ENCODE assay signal across 22 cellular contexts in genomic region chr7:120138497-120138896, GRCh38.
DNase-seq lines count a peak whose midpoint lies in the region; ATAC-seq and TF ChIP-seq lines count a peak whose summit lies in the region.
"Had no signal": no experiment of that assay in that cellular context is flagged by ENCODE, and none has a peak within 500 bp of the region (broad histone marks: within the 10 kb centered on the region; RNA-seq: fewer than 3 reads in every experiment).

No MANE protein-coding gene starts in this region.

- CTCF ChIA-PET in PC-3 (lab: Charles Lee): no interaction called here

- H3F3A ChIP-seq in PC-3 (ENCODE audit: low read length, unreplicated experiment): no peaks in the 10 kb centered on the region

- H3K36me3 ChIP-seq in PC-3 (ENCODE audit: low read depth, low read length): no peaks in the 10 kb centered on the region
- H3K36me3 ChIP-seq in body of pancreas (replicated peaks in 1 of 2; ENCODE audit: insufficient read depth in 1 of 2, low read depth in 2 of 2): no peaks in the 10 kb centered on the region
- no peaks in the 10 kb centered on the region for H3K36me3 ChIP-seq in thyroid gland
- H3K36me3 ChIP-seq: BE2C, BLaER1 had no signal

- H3K4me2 ChIP-seq in PC-3 (ENCODE audit: low read length): no peak overlapping the region
- H3K4me2 ChIP-seq: BLaER1 had no signal

- H3K4me1 ChIP-seq in PC-3 (ENCODE audit: insufficient read depth, low read length): no peaks in the 10 kb centered on the region
- no peaks in the 10 kb centered on the region for H3K4me1 ChIP-seq in body of pancreas
- no peaks in the 10 kb centered on the region for H3K4me1 ChIP-seq in thyroid gland
- H3K4me1 ChIP-seq: BE2C, BLaER1 had no signal

- H4K20me1 ChIP-seq in PC-3 (ENCODE audit: low read length): no peaks in the 10 kb centered on the region
- H4K20me1 ChIP-seq: BLaER1 had no signal

- TF ChIP-seq CTCF in PC-3 (conservative IDR thresholded peaks at IDR 0.05; ENCODE audit: low read depth, low read length) (no peak), body of pancreas (IDR thresholded peaks at IDR 0.05) (no peak), thyroid gland (IDR thresholded peaks at IDR 0.05) (no peak)

- H3K27me3 ChIP-seq in PC-3 (ENCODE audit: low read length) (no peaks in the 10 kb centered on the region), body of pancreas (no peaks in the 10 kb centered on the region), thyroid gland (no peaks in the 10 kb centered on the region)
- H3K27me3 ChIP-seq: BE2C, BLaER1 had no signal

- H3K27ac ChIP-seq in PC-3 (ENCODE audit: low read length) (no peak overlapping the region), body of pancreas (no peak overlapping the region), thyroid gland (no peak overlapping the region)
- H3K27ac ChIP-seq: BLaER1 had no signal

- no peak overlapping the region for H3K4me3 Mint-ChIP-seq in T-helper 2 cell treated with Interferon-gamma antibody and Interleukin-4, amounts not matched to agents 5 μg/mL and 100 μg/mL, for 36 hours
- H3K4me3 Mint-ChIP-seq: CD14-positive monocyte; CD4-positive, alpha-beta memory T cell; CD4-positive, CD25-positive, alpha-beta regulatory T cell; CD8-positive, alpha-beta memory T cell had no signal

- peaks cover 19% of the 10 kb centered on the region for H3K9me3 Mint-ChIP-seq in T-helper 2 cell treated with Interferon-gamma antibody and Interleukin-4, amounts not matched to agents 5 μg/mL and 100 μg/mL, for 36 hours

- TF ChIP-seq POLR2A in body of pancreas (IDR thresholded peaks at IDR 0.05) (no peak), thyroid gland (IDR thresholded peaks at IDR 0.05) (no peak)

- no peaks in the 10 kb centered on the region for H3K36me3 Mint-ChIP-seq in T-helper 2 cell treated with Interferon-gamma antibody and Interleukin-4, amounts not matched to agents 5 μg/mL and 100 μg/mL, for 36 hours (ENCODE audit: low read depth)
- H3K36me3 Mint-ChIP-seq: CD14-positive monocyte; CD4-positive, alpha-beta memory T cell; CD4-positive, CD25-positive, alpha-beta regulatory T cell; CD8-positive, alpha-beta memory T cell had no signal

- H3K4me3 ChIP-seq in PC-3 (ENCODE audit: low read length): no peak overlapping the region
- H3K4me3 ChIP-seq in body of pancreas: no peak overlapping the region
- no peak overlapping the region for H3K4me3 ChIP-seq in thyroid gland (replicated peaks in 1 of 3)
- H3K4me3 ChIP-seq: BLaER1 had no signal

- ATAC-seq in PC-3: peak; percentile 27; the same call in 1 of the 2 replicates
- ATAC-seq in body of pancreas: peak; percentile 50

- H3K27me3 Mint-ChIP-seq in T-helper 2 cell treated with Interferon-gamma antibody and Interleukin-4, amounts not matched to agents 5 μg/mL and 100 μg/mL, for 36 hours (ENCODE audit: low read depth): no peaks in the 10 kb centered on the region
- H3K27me3 Mint-ChIP-seq: CD4-positive, alpha-beta memory T cell; CD4-positive, CD25-positive, alpha-beta regulatory T cell had no signal

- intact Hi-C loops in PC-3 (cut with micrococcal nuclease): no loop called here
- intact Hi-C loops in body of pancreas (cut with DNase I): no loop called here
- intact Hi-C loops in thyroid gland (cut with DNase I): no loop called here

- H3K9me2 ChIP-seq in PC-3 (replicated peaks; ENCODE audit: low read length): no peaks in the 10 kb centered on the region

- POLR2A ChIA-PET in PC-3 (lab: Charles Lee; ENCODE audit: unreplicated experiment): no interaction called here

- H3K9me3 ChIP-seq in PC-3 (ENCODE audit: low read length): no peaks in the 10 kb centered on the region
- no peaks in the 10 kb centered on the region for H3K9me3 ChIP-seq in body of pancreas
- H3K9me3 ChIP-seq in thyroid gland: no peaks in the 10 kb centered on the region
- H3K9me3 ChIP-seq: BE2C, BLaER1 had no signal

- WGBS in body of pancreas, 2 donors: 24 to 35% methylated on average over 1 of the region's 1 CpG
- 90 to 93% methylated on average over 1 of the region's 1 CpG for WGBS in thyroid gland, 2 donors

- BruUV-seq in PC-3 (replicated peaks; lab: Mats Ljungman, UMichigan): no TSS peak

- H2AFZ ChIP-seq in PC-3 (ENCODE audit: low read length): no peak overlapping the region

- no peaks in the 10 kb centered on the region for H3K4me1 Mint-ChIP-seq in T-helper 2 cell treated with Interferon-gamma antibody and Interleukin-4, amounts not matched to agents 5 μg/mL and 100 μg/mL, for 36 hours (ENCODE audit: low read depth)
- H3K4me1 Mint-ChIP-seq: CD14-positive monocyte; CD4-positive, alpha-beta memory T cell; CD4-positive, CD25-positive, alpha-beta regulatory T cell; CD8-positive, alpha-beta memory T cell had no signal

- no peaks in the 10 kb centered on the region for H3K79me2 ChIP-seq in PC-3 (ENCODE audit: low read length)

- no peak overlapping the region for H3K27ac Mint-ChIP-seq in T-helper 2 cell treated with Interferon-gamma antibody and Interleukin-4, amounts not matched to agents 5 μg/mL and 100 μg/mL, for 36 hours
- H3K27ac Mint-ChIP-seq: CD14-positive monocyte; CD4-positive, alpha-beta memory T cell; CD4-positive, CD25-positive, alpha-beta regulatory T cell; CD8-positive, alpha-beta memory T cell had no signal

- DNase-seq in PC-3: no peak
- DNase-seq in body of pancreas: no peak
- peak; percentile 12 for DNase-seq in mucosa of gallbladder (ENCODE audit: low spot score)
- no peak for DNase-seq in thyroid gland
- no peak for DNase-seq in T-helper 2 cell treated with Interferon-gamma antibody and Interleukin-4, amounts not matched to agents 5 μg/mL and 100 μg/mL, for 36 hours (ENCODE audit: low spot score)
- DNase-seq: 8988T; ACHN; BE2C; C1 segment of cervical spinal cord; CD4-positive, alpha-beta memory T cell; CD4-positive, CD25-positive, alpha-beta regulatory T cell; CD8-positive, alpha-beta memory T cell; COR-L47; DMS 273 treated with DMSO at 0.1 percent for 48 hours; DMS153; DMS53; DMS79; DND-41; EL; GDM1 had no signal

- no peak overlapping the region for H3K9ac ChIP-seq in PC-3 (ENCODE audit: low read length)
- H3K9ac ChIP-seq: BLaER1 had no signal
